ENCODE assay signal across 1 cellular context in genomic region chr9:109122726-109123621, GRCh38.
TF ChIP-seq lines count a peak whose summit lies in the region.

No MANE protein-coding gene starts in this region.

TF ChIP-seq in HepG2, 621 proteins besides CTCF, POLR2A, EP300 and RAD21 (continued from another document and continues in another):
- TF ChIP-seq, protein P1, sequence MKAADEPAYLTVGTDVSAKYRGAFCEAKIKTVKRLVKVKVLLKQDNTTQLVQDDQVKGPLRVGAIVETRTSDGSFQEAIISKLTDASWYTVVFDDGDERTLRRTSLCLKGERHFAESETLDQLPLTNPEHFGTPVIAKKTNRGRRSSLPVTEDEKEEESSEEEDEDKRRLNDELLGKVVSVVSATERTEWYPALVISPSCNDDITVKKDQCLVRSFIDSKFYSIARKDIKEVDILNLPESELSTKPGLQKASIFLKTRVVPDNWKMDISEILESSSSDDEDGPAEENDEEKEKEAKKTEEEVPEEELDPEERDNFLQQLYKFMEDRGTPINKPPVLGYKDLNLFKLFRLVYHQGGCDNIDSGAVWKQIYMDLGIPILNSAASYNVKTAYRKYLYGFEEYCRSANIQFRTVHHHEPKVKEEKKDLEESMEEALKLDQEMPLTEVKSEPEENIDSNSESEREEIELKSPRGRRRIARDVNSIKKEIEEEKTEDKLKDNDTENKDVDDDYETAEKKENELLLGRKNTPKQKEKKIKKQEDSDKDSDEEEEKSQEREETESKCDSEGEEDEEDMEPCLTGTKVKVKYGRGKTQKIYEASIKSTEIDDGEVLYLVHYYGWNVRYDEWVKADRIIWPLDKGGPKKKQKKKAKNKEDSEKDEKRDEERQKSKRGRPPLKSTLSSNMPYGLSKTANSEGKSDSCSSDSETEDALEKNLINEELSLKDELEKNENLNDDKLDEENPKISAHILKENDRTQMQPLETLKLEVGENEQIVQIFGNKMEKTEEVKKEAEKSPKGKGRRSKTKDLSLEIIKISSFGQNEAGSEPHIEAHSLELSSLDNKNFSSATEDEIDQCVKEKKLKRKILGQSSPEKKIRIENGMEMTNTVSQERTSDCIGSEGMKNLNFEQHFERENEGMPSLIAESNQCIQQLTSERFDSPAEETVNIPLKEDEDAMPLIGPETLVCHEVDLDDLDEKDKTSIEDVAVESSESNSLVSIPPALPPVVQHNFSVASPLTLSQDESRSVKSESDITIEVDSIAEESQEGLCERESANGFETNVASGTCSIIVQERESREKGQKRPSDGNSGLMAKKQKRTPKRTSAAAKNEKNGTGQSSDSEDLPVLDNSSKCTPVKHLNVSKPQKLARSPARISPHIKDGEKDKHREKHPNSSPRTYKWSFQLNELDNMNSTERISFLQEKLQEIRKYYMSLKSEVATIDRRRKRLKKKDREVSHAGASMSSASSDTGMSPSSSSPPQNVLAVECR (CRISPR knock-in tag; IDR thresholded peaks at IDR 0.05; ENCODE audit: borderline replicate concordance), result peak; percentile 26; the same call in 1 of the 2 replicates
- 0 out of 2 replicates have a peak, but pooled peaks have one; percentile 57 for TF ChIP-seq ZMYM3 (CRISPR knock-in tag; IDR thresholded peaks at IDR 0.05)
- TF ChIP-seq, protein P2, sequence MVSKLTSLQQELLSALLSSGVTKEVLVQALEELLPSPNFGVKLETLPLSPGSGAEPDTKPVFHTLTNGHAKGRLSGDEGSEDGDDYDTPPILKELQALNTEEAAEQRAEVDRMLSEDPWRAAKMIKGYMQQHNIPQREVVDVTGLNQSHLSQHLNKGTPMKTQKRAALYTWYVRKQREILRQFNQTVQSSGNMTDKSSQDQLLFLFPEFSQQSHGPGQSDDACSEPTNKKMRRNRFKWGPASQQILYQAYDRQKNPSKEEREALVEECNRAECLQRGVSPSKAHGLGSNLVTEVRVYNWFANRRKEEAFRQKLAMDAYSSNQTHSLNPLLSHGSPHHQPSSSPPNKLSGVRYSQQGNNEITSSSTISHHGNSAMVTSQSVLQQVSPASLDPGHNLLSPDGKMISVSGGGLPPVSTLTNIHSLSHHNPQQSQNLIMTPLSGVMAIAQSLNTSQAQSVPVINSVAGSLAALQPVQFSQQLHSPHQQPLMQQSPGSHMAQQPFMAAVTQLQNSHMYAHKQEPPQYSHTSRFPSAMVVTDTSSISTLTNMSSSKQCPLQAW (CRISPR knock-in tag; IDR thresholded peaks at IDR 0.05), result peak; percentile 43; the same call in 1 of the 2 replicates
- TF ChIP-seq NFE2L2 (IDR thresholded peaks at IDR 0.05; ENCODE audit: low read length), result peak; percentile 87
- no peak for TF ChIP-seq SP2 (CRISPR knock-in tag; IDR thresholded peaks at IDR 0.05)
- no peak for TF ChIP-seq ZNF850 (CRISPR knock-in tag; conservative IDR thresholded peaks at IDR 0.05)
- TF ChIP-seq NR2F1 (CRISPR knock-in tag; IDR thresholded peaks at IDR 0.05), result no peak
- no peak for TF ChIP-seq WIZ (CRISPR knock-in tag; IDR thresholded peaks at IDR 0.05)
- TF ChIP-seq ZNF563 (CRISPR knock-in tag; IDR thresholded peaks at IDR 0.05), result no peak
- TF ChIP-seq DNMT3B (CRISPR knock-in tag; conservative IDR thresholded peaks at IDR 0.05), result no peak
- TF ChIP-seq ZNF543 (CRISPR knock-in tag; IDR thresholded peaks at IDR 0.05), result no peak
- TF ChIP-seq CENPT (CRISPR knock-in tag; IDR thresholded peaks at IDR 0.05; ENCODE audit: low read depth), result no peak
- no peak for TF ChIP-seq REL (CRISPR knock-in tag; conservative IDR thresholded peaks at IDR 0.05)
- no peak for TF ChIP-seq AKAP8 (CRISPR knock-in tag; IDR thresholded peaks at IDR 0.05)
- no peak for TF ChIP-seq ZNF768 (CRISPR knock-in tag; IDR thresholded peaks at IDR 0.05)
- no peak for TF ChIP-seq CHD4 (IDR thresholded peaks at IDR 0.05; ENCODE audit: borderline replicate concordance, low read length)
- TF ChIP-seq ZNF432 (CRISPR knock-in tag; IDR thresholded peaks at IDR 0.05; ENCODE audit: borderline replicate concordance), result no peak
- TF ChIP-seq IRF2 (CRISPR knock-in tag; IDR thresholded peaks at IDR 0.05), result no peak
- no peak for TF ChIP-seq PBX3 (CRISPR knock-in tag; IDR thresholded peaks at IDR 0.05; ENCODE audit: borderline replicate concordance)
- TF ChIP-seq TERF1 (CRISPR knock-in tag; IDR thresholded peaks at IDR 0.05), result no peak
- no peak for TF ChIP-seq TBL1XR1 (IDR thresholded peaks at IDR 0.05; ENCODE audit: borderline replicate concordance, low read length, partially characterized antibody)
- no peak for TF ChIP-seq KAT8 (CRISPR knock-in tag; IDR thresholded peaks at IDR 0.05)
- TF ChIP-seq HBP1 (CRISPR knock-in tag; IDR thresholded peaks at IDR 0.05; ENCODE audit: low read depth), result no peak
- TF ChIP-seq SALL2 (CRISPR knock-in tag; IDR thresholded peaks at IDR 0.05), result no peak
- TF ChIP-seq ZNF782 (CRISPR knock-in tag; IDR thresholded peaks at IDR 0.05; ENCODE audit: borderline replicate concordance), result no peak
- no peak for TF ChIP-seq PRMT3 (CRISPR knock-in tag; IDR thresholded peaks at IDR 0.05; ENCODE audit: borderline replicate concordance, low read depth)
- TF ChIP-seq BCL6 (CRISPR knock-in tag; IDR thresholded peaks at IDR 0.05), result no peak
- peak; percentile 55; the same call in 1 of the 2 replicates for TF ChIP-seq EHMT2 (IDR thresholded peaks at IDR 0.05; ENCODE audit: borderline replicate concordance, low read depth, low read length)
- no peak for TF ChIP-seq ZNF83 (CRISPR knock-in tag; IDR thresholded peaks at IDR 0.05; ENCODE audit: borderline replicate concordance)
- no peak for TF ChIP-seq ZNF775 (CRISPR knock-in tag; IDR thresholded peaks at IDR 0.05; ENCODE audit: borderline replicate concordance)
- no peak for TF ChIP-seq ZNF451 (CRISPR knock-in tag; IDR thresholded peaks at IDR 0.05)
- TF ChIP-seq, protein P3, sequence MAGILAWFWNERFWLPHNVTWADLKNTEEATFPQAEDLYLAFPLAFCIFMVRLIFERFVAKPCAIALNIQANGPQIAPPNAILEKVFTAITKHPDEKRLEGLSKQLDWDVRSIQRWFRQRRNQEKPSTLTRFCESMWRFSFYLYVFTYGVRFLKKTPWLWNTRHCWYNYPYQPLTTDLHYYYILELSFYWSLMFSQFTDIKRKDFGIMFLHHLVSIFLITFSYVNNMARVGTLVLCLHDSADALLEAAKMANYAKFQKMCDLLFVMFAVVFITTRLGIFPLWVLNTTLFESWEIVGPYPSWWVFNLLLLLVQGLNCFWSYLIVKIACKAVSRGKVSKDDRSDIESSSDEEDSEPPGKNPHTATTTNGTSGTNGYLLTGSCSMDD (CRISPR knock-in tag; IDR thresholded peaks at IDR 0.05), result no peak
- TF ChIP-seq ZNF263 (CRISPR knock-in tag; IDR thresholded peaks at IDR 0.05), result no peak
- TF ChIP-seq, protein P4, sequence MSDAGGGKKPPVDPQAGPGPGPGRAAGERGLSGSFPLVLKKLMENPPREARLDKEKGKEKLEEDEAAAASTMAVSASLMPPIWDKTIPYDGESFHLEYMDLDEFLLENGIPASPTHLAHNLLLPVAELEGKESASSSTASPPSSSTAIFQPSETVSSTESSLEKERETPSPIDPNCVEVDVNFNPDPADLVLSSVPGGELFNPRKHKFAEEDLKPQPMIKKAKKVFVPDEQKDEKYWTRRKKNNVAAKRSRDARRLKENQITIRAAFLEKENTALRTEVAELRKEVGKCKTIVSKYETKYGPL (CRISPR knock-in tag; IDR thresholded peaks at IDR 0.05), result peak; percentile 19; the same call in 1 of the 2 replicates
- TF ChIP-seq ZBTB14 (CRISPR knock-in tag; IDR thresholded peaks at IDR 0.05), result no peak
- TF ChIP-seq YY1 (IDR thresholded peaks at IDR 0.05; ENCODE audit: insufficient read depth, insufficient replicate concordance, low read depth, low read length), result no peak
- no peak for TF ChIP-seq ATF5 (CRISPR knock-in tag; IDR thresholded peaks at IDR 0.05; ENCODE audit: low read depth)
- TF ChIP-seq ZNF558 (CRISPR knock-in tag; IDR thresholded peaks at IDR 0.05; ENCODE audit: borderline replicate concordance), result no peak
- no peak for TF ChIP-seq KLF13 (CRISPR knock-in tag; IDR thresholded peaks at IDR 0.05)
- TF ChIP-seq, protein P5, sequence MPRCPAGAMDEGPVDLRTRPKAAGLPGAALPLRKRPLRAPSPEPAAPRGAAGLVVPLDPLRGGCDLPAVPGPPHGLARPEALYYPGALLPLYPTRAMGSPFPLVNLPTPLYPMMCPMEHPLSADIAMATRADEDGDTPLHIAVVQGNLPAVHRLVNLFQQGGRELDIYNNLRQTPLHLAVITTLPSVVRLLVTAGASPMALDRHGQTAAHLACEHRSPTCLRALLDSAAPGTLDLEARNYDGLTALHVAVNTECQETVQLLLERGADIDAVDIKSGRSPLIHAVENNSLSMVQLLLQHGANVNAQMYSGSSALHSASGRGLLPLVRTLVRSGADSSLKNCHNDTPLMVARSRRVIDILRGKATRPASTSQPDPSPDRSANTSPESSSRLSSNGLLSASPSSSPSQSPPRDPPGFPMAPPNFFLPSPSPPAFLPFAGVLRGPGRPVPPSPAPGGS (CRISPR knock-in tag; IDR thresholded peaks at IDR 0.05), result 0 out of 2 replicates have a peak, but pooled peaks have one; percentile 44
- no peak for TF ChIP-seq BRD4 (CRISPR knock-in tag; IDR thresholded peaks at IDR 0.05)
- TF ChIP-seq HES4 (CRISPR knock-in tag; IDR thresholded peaks at IDR 0.05; ENCODE audit: borderline replicate concordance), result no peak
- TF ChIP-seq PITX1 (CRISPR knock-in tag; IDR thresholded peaks at IDR 0.05), result peak; percentile 36; the same call in 1 of the 2 replicates
- no peak for TF ChIP-seq PHF5A (CRISPR knock-in tag; IDR thresholded peaks at IDR 0.05; ENCODE audit: low read depth, unreplicated experiment)
- no peak for TF ChIP-seq ZNF30 (CRISPR knock-in tag; IDR thresholded peaks at IDR 0.05)
- no peak for TF ChIP-seq REPIN1 (CRISPR knock-in tag; IDR thresholded peaks at IDR 0.05; ENCODE audit: borderline replicate concordance, low read depth)
- TF ChIP-seq ZNF644 (CRISPR knock-in tag; IDR thresholded peaks at IDR 0.05; ENCODE audit: low read depth), result peak; percentile 82
- no peak for TF ChIP-seq POLR2AphosphoS5 (IDR thresholded peaks at IDR 0.05; ENCODE audit: low read depth, low read length)
- TF ChIP-seq SOX5 (CRISPR knock-in tag; IDR thresholded peaks at IDR 0.05; ENCODE audit: borderline replicate concordance), result no peak
- TF ChIP-seq KAT7 (CRISPR knock-in tag; IDR thresholded peaks at IDR 0.05; ENCODE audit: borderline replicate concordance), result no peak
- TF ChIP-seq SALL1 (CRISPR knock-in tag; IDR thresholded peaks at IDR 0.05), result peak; percentile 10; the same call in 1 of the 2 replicates
- TF ChIP-seq ZNF530 (CRISPR knock-in tag; IDR thresholded peaks at IDR 0.05; ENCODE audit: low read depth), result no peak
- no peak for TF ChIP-seq SATB2 (CRISPR knock-in tag; IDR thresholded peaks at IDR 0.05)
- TF ChIP-seq, protein P6, sequence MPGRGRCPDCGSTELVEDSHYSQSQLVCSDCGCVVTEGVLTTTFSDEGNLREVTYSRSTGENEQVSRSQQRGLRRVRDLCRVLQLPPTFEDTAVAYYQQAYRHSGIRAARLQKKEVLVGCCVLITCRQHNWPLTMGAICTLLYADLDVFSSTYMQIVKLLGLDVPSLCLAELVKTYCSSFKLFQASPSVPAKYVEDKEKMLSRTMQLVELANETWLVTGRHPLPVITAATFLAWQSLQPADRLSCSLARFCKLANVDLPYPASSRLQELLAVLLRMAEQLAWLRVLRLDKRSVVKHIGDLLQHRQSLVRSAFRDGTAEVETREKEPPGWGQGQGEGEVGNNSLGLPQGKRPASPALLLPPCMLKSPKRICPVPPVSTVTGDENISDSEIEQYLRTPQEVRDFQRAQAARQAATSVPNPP (CRISPR knock-in tag; IDR thresholded peaks at IDR 0.05), result no peak
- no peak for TF ChIP-seq NFKBIZ (CRISPR knock-in tag; IDR thresholded peaks at IDR 0.05)
- peak; percentile 88 for TF ChIP-seq CEBPB (IDR thresholded peaks at IDR 0.05; ENCODE audit: borderline replicate concordance, low read depth, low read length)
- TF ChIP-seq ZNF747 (CRISPR knock-in tag; IDR thresholded peaks at IDR 0.05; ENCODE audit: borderline replicate concordance), result no peak
- TF ChIP-seq MXD4 (CRISPR knock-in tag; IDR thresholded peaks at IDR 0.05), result no peak
- TF ChIP-seq MAFF (IDR thresholded peaks at IDR 0.05; ENCODE audit: low read depth, low read length), result peak; percentile 52; the same call in 1 of the 2 replicates
- no peak for TF ChIP-seq YEATS2 (CRISPR knock-in tag; IDR thresholded peaks at IDR 0.05; ENCODE audit: borderline replicate concordance)
